9 cellular contexts compared by ENCODE assay signal in the genomic region with DNA sequence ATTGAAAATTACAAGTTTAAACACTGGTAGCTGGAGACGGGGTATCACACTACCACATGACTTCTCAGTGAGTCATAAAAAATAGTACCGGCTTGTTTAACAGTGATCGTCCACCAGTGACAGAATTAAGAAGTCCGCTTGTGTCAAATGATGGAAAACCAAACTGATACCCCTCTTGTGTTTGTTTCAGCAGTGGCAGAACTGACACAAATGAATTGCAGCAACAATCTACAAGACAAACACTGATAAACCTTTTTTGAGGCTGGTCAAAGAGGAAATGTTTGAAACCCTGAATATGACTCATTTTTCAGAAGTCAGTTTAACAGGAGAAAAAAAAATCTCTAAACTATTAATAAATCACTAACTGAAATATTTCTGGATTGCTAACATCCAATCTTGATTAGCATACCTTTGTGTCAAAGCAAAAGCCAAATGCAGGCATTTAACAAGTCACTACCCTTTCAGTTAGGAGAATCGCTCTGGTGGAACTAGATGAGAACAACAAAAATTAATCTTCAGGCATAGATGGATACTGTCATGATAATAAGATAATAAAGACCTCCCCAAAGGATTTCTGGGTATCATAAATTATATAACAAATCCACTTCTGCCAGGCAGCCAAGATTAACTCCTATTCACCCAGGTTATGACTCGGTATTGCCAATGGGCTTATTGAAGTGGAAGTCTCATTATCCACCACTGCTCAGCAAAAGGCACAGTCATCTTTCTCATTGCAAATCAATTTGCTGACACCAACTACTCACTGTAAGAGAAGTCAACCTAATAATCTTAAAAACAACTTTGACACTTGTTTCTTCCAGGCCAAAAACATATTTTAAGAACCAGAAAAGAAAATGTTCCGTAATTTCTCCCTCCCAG. TPM values are rescaled to one million over a fixed set of nuclear protein-coding genes. Genes with fewer than 3 reads are reported as not detected.
A peak's percentile ranks its signal among the peaks of the same experiment; 100 is the strongest.
DNase-seq lines count a peak whose midpoint lies in the region; ATAC-seq, FAIRE-seq and TF ChIP-seq lines count a peak whose summit lies in the region.
"Had no signal": no experiment of that assay in that cellular context is flagged by ENCODE, and none has a peak within 500 bp of the region (broad histone marks: within the 10 kb centered on the region; RNA-seq: fewer than 3 reads in every experiment).

No MANE protein-coding gene starts in this region.

- H3K36me3 ChIP-seq in SJCRH30, result no peaks in the 10 kb centered on the region

- H3K27ac Mint-ChIP-seq in activated naive CD4-positive, alpha-beta T cell treated with anti-CD3 and anti-CD28 coated beads, Interleukin-2, amount 50 U/mL, for 72 hours, result no peak overlapping the region

- H3K4me1 ChIP-seq in SJCRH30, result no peaks in the 10 kb centered on the region

- TF ChIP-seq CTCF in WI38 (IDR thresholded peaks at IDR 0.05; ENCODE audit: low read depth, low read length), result no peak

- peaks cover 0 to 8% of the 10 kb centered on the region in 2 donors for H3K36me3 Mint-ChIP-seq in activated naive CD4-positive, alpha-beta T cell treated with anti-CD3 and anti-CD28 coated beads, Interleukin-2, amount 50 U/mL, for 72 hours

- DNase-seq in activated naive CD4-positive, alpha-beta T cell treated with anti-CD3 and anti-CD28 coated beads, Interleukin-2, amount 50 U/mL, for 72 hours (ENCODE audit: low spot score in 2 of 2), result no peak
- DNase-seq in activated naive CD4-positive, alpha-beta T cell (lab: John Stamatoyannopoulos, UW), result no peak
- DNase-seq in hepatic stellate cell (ENCODE audit: low spot score) (peak; percentile 47), urothelium cell line (ENCODE audit: low spot score) (peak; percentile 20), foreskin melanocyte (no peak), SKM-1 (lab: John Stamatoyannopoulos, UW; ENCODE audit: unreplicated experiment) (no peak), SJCRH30 (no peak)

- H3K27me3 ChIP-seq in SJCRH30, result no peaks in the 10 kb centered on the region

- no peaks in the 10 kb centered on the region for H3K9me3 ChIP-seq in SJCRH30 (replicated peaks)

- H3K27ac ChIP-seq in SJCRH30, result no peak overlapping the region
- H3K27ac ChIP-seq: C4-2B had no signal

- peak; percentile 41 to 43 for ATAC-seq in activated naive CD4-positive, alpha-beta T cell treated with anti-CD3 and anti-CD28 coated beads, Interleukin-2, amount 50 U/mL, for 72 hours

- H3K4me3 ChIP-seq in WI38 (ENCODE audit: low read depth, low read length) (peak overlapping the region; percentile 28), SJCRH30 (no peak overlapping the region)

- FAIRE-seq in urothelium cell line (lab: Jason Lieb, UNC), result no peak

- no peaks in the 10 kb centered on the region for H3K9me3 Mint-ChIP-seq in activated naive CD4-positive, alpha-beta T cell treated with anti-CD3 and anti-CD28 coated beads, Interleukin-2, amount 50 U/mL, for 72 hours

RNA-seq across cellular contexts. Expression of a gene that starts 20.7 kb away (rescaled TPM):
- 10 to 100 TPM in 1 of 2 donors, 1 to 10 TPM in 1; 4.2 to 10.9 TPM for total RNA-seq in activated naive CD4-positive, alpha-beta T cell treated with anti-CD3 and anti-CD28 coated beads, Interleukin-2, amount 50 U/mL, for 72 hours
- total RNA-seq in SJCRH30 (2014; rRNA removed; shearing (Covaris generic)), result 5.6 and 7.8 TPM in 2 replicates

RNA-seq across cellular contexts. Expression of a gene that starts 21.2 kb away (rescaled TPM):
- total RNA-seq in activated naive CD4-positive, alpha-beta T cell treated with anti-CD3 and anti-CD28 coated beads, Interleukin-2, amount 50 U/mL, for 72 hours, result 10 to 100 TPM; 19.4 to 20.9 TPM
- 13.4 and 15.3 TPM in 2 replicates for total RNA-seq in SJCRH30 (2014; rRNA removed; shearing (Covaris generic))

Comparison
In these comparisons a context has a peak if more than half of its experiments do, and no peak if none do; other contexts are left out.
1. DNase-seq: peak in hepatic stellate cell (single experiment) and urothelium cell line (single experiment); none in activated naive CD4-positive, alpha-beta T cell treated with anti-CD3 and anti-CD28 coated beads, Interleukin-2, amount 50 U/mL, for 72 hours (0 of 2), activated naive CD4-positive, alpha-beta T cell (0 of 4), foreskin melanocyte (single experiment), SKM-1 (single experiment) and SJCRH30 (0 of 2).